1 cellular context compared by ENCODE assay signal in genomic region chr20:59082077-59082740, GRCh38.
TF ChIP-seq lines count a peak whose summit lies in the region.

No MANE protein-coding gene starts in this region.

TF ChIP-seq in WTC11, 78 proteins besides CTCF, POLR2A, EP300 and RAD21 (continued from another document):
- TF ChIP-seq ARID4B (CRISPR knock-in tag; IDR thresholded peaks at IDR 0.05; ENCODE audit: borderline replicate concordance) (no peak), NR1H2 (CRISPR knock-in tag; IDR thresholded peaks at IDR 0.05) (no peak), ZNF219 (CRISPR knock-in tag; IDR thresholded peaks at IDR 0.05; ENCODE audit: borderline replicate concordance) (no peak), ERG (CRISPR knock-in tag; IDR thresholded peaks at IDR 0.05) (no peak), CREM (CRISPR knock-in tag; IDR thresholded peaks at IDR 0.05) (no peak)
